Comparison of ENCODE assay signal across 1 cellular context in the genomic region with DNA sequence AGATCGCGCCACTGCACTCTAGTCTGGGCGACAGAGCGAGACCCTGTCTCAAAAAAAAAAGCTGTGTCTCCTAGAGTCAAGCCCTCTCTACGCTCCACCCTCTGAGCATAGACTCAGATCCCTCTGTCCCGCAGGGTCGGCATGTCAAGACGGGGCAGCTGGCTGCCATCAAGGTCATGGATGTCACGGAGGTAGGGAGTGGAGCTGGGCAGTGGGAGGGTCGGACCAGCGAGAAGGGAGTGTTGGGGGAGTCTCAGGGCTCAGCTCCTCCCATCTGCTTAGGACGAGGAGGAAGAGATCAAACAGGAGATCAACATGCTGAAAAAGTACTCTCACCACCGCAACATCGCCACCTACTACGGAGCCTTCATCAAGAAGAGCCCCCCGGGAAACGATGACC.
TF ChIP-seq lines count a peak whose summit lies in the region.

No MANE protein-coding gene starts in this region.

TF ChIP-seq in GM23338, 12 proteins besides CTCF, POLR2A, EP300 and RAD21 (continued from another document):
- no peak for TF ChIP-seq ZNF462 (CRISPR knock-in tag; IDR thresholded peaks at IDR 0.05)
